In the genomic region with DNA sequence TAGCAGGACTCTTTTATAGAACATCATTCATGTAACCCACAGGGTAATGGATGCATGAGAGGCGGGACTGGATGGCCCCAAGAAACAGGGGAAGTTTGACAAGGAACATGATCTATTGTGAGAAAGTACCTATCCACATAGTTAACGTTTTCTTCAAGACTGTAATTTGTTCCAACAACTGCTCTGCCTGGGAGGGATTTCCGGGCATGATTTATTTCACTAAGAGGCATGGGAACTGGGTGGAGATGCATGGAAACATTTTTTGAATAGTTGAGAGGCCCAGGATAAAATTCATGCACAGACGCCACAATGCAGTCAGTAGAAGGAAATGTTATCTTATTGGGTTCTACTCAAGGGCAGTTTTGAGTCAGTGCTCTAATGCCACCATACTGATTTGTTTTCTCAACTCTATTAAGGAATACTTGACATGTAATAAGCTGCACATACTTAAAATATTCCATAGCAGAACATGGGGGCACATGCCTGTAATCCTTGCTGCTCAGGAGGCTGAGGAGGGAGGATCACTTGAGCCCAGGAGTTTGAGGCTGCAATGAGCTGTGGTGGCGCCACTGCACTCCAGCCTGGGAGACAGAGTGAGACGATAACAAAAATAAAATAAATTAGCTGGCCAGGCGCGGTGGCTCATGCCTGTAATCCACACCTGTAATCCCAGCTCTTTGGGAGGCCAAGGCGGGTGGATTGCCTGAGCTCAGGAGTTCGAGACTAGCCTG, we compare ENCODE assay signal across 19 cellular contexts. TPM values are rescaled to one million over a fixed set of nuclear protein-coding genes. Genes with fewer than 3 reads are reported as not detected.
DNase-seq lines count a peak whose midpoint lies in the region; ATAC-seq and TF ChIP-seq lines count a peak whose summit lies in the region.
"Had no signal": no experiment of that assay in that cellular context is flagged by ENCODE, and none has a peak within 500 bp of the region (broad histone marks: within the 10 kb centered on the region; RNA-seq: fewer than 3 reads in every experiment).

No MANE protein-coding gene starts in this region.

- POLR2A ChIA-PET in CD4-positive, alpha-beta T cell (lab: Charles Lee) = no interaction called here

- H3K27ac Mint-ChIP-seq in CD4-positive, alpha-beta T cell = no peak overlapping the region
- H3K27ac Mint-ChIP-seq: activated T-cell treated with anti-CD3 and anti-CD28 coated beads, Interleukin-2, amount 50 U/mL, for 24 hours; natural killer cell had no signal

- intact Hi-C loops in vagina (cut with DNase I) = no loop called here
- intact Hi-C loops in CD4-positive, alpha-beta T cell (cut with DNase I, micrococcal nuclease) = no loop called here

- DNase-seq in GM04504 (ENCODE audit: low read depth) (peak; percentile 83), RWPE2 (ENCODE audit: low spot score) (no peak), fibroblast of gingiva (ENCODE audit: low read depth) (peak; percentile 36), retinal pigment epithelial cell (ENCODE audit: low read depth) (peak; percentile 63), vagina (ENCODE audit: extremely low spot score in 2 of 2) (no peak), HT-29 (ENCODE audit: low spot score) (no peak), iPS-NIHi7 (ENCODE audit: extremely low spot score) (no peak)
- DNase-seq in CD4-positive, alpha-beta T cell = no peak
- DNase-seq: activated T-cell treated with anti-CD3 and anti-CD28 coated beads, Interleukin-2, amount 50 U/mL, for 24 hours; DMS53; kidney; natural killer cell; NCI-H146; spleen; thyroid gland had no signal

- peaks cover 17% of the 10 kb centered on the region for H3K4me1 ChIP-seq in RWPE2 (ENCODE audit: insufficient read depth, poor library complexity, severe bottlenecking)
- H3K4me1 ChIP-seq in vagina = peaks cover 5% of the 10 kb centered on the region
- H3K4me1 ChIP-seq: thyroid gland had no signal

- ATAC-seq in RWPE2 (ENCODE audit: low read depth) = peak; percentile 75
- ATAC-seq in CD4-positive, alpha-beta T cell (ENCODE audit: poor library complexity) = no peak
- ATAC-seq: activated CD4-positive, CD25-positive, alpha-beta regulatory T cell treated with anti-CD3 and anti-CD28 coated beads, Interleukin-2, amount 50 U/mL, for 24 hours; natural killer cell had no signal

- H3K27ac ChIP-seq in RWPE2 (ENCODE audit: poor library complexity, severe bottlenecking) (peak overlapping the region; percentile 61), vagina (no peak overlapping the region)
- no peak overlapping the region for H3K27ac ChIP-seq in CD4-positive, alpha-beta T cell (ENCODE audit: low read depth, low read length)
- H3K27ac ChIP-seq: SJSA1, thyroid gland had no signal

- H3K4me3 ChIP-seq in RWPE2 (ENCODE audit: severe bottlenecking) = no peak overlapping the region
- H3K4me3 ChIP-seq in retinal pigment epithelial cell (ENCODE audit: low read length) = no peak overlapping the region
- H3K4me3 ChIP-seq in vagina = no peak overlapping the region
- H3K4me3 ChIP-seq: SJSA1, spleen, thyroid gland had no signal

- TF ChIP-seq CTCF in RWPE2 (IDR thresholded peaks at IDR 0.05; ENCODE audit: poor library complexity, severe bottlenecking) (no peak), retinal pigment epithelial cell (conservative IDR thresholded peaks at IDR 0.05; ENCODE audit: low read depth, low read length) (no peak), vagina (IDR thresholded peaks at IDR 0.05) (no peak)
- no peak for TF ChIP-seq CTCF in CD4-positive, alpha-beta T cell (IDR thresholded peaks at IDR 0.05)

- peaks cover 14% of the 10 kb centered on the region for H3K27me3 Mint-ChIP-seq in CD4-positive, alpha-beta T cell

- no peaks in the 10 kb centered on the region for H3K9me3 Mint-ChIP-seq in CD4-positive, alpha-beta T cell
- H3K9me3 Mint-ChIP-seq: activated T-cell treated with anti-CD3 and anti-CD28 coated beads, Interleukin-2, amount 50 U/mL, for 24 hours; natural killer cell had no signal

- H3K36me3 ChIP-seq in RWPE2 (ENCODE audit: low read depth) (no peaks in the 10 kb centered on the region), vagina (no peaks in the 10 kb centered on the region)
- H3K36me3 ChIP-seq: SJSA1, spleen, thyroid gland had no signal

- no peak for TF ChIP-seq POLR2A in vagina (IDR thresholded peaks at IDR 0.05)

- H3K27me3 ChIP-seq in RWPE2 (ENCODE audit: insufficient read depth, poor library complexity, severe bottlenecking) (no peaks in the 10 kb centered on the region), vagina (no peaks in the 10 kb centered on the region)
- H3K27me3 ChIP-seq in CD4-positive, alpha-beta T cell (ENCODE audit: control insufficient read depth, insufficient read depth, low read length) = peaks cover 7% of the 10 kb centered on the region
- H3K27me3 ChIP-seq: thyroid gland had no signal

- CTCF ChIA-PET in CD4-positive, alpha-beta T cell (lab: Charles Lee) = no interaction called here

- no peak overlapping the region for H3K4me3 Mint-ChIP-seq in CD4-positive, alpha-beta T cell
- H3K4me3 Mint-ChIP-seq: activated T-cell treated with anti-CD3 and anti-CD28 coated beads, Interleukin-2, amount 50 U/mL, for 24 hours; brain; natural killer cell had no signal

- no peaks in the 10 kb centered on the region for H3K9me3 ChIP-seq in RWPE2 (ENCODE audit: severe bottlenecking)
- H3K9me3 ChIP-seq in vagina = no peaks in the 10 kb centered on the region
- no peaks in the 10 kb centered on the region for H3K9me3 ChIP-seq in CD4-positive, alpha-beta T cell (ENCODE audit: control insufficient read depth, low read length)
- H3K9me3 ChIP-seq: thyroid gland had no signal

- H3K36me3 Mint-ChIP-seq in CD4-positive, alpha-beta T cell (ENCODE audit: low read depth) = no peaks in the 10 kb centered on the region
- H3K36me3 Mint-ChIP-seq: brain, natural killer cell had no signal

- no peaks in the 10 kb centered on the region for H3K4me1 Mint-ChIP-seq in CD4-positive, alpha-beta T cell (ENCODE audit: low read depth)

RNA-seq across cellular contexts. Expression of gene ATG4D, which starts 9.9 kb away (rescaled TPM):
- 18.2 TPM for total RNA-seq in vagina
- 36.0 and 36.8 TPM in 2 replicates for total RNA-seq in HT-29 (2014; rRNA removed; shearing (Covaris generic))
- 10 to 100 TPM; 81.1 to 84.6 TPM for total RNA-seq in CD4-positive, alpha-beta T cell

RNA-seq across cellular contexts. Expression of gene S1PR5, which starts 16.6 kb away (rescaled TPM):
- total RNA-seq in vagina = 36.6 TPM
- not detected in 2 replicates for total RNA-seq in HT-29 (2014; rRNA removed; shearing (Covaris generic))
- total RNA-seq in CD4-positive, alpha-beta T cell = under 1 TPM; 0.55 to 0.92 TPM
- total RNA-seq: epithelial cell of proximal tubule had no signal

RNA-seq across cellular contexts. Expression of gene KEAP1, which starts 30.7 kb away (rescaled TPM):
- 53.5 TPM for total RNA-seq in vagina
- 99.5 and 114 TPM in 2 replicates for total RNA-seq in HT-29 (2014; rRNA removed; shearing (Covaris generic))
- 10 to 100 TPM; 10.5 to 11.6 TPM for total RNA-seq in CD4-positive, alpha-beta T cell

RNA-seq across cellular contexts. Expression of gene KRI1, which starts 32.0 kb away (rescaled TPM):
- total RNA-seq in vagina = 21.6 TPM
- total RNA-seq in HT-29 (2014; rRNA removed; shearing (Covaris generic)) = 38.3 and 68.1 TPM in 2 replicates
- total RNA-seq in CD4-positive, alpha-beta T cell = 10 to 100 TPM; 36.8 to 39.6 TPM

RNA-seq across cellular contexts. Expression of gene CDKN2D, which starts 35.0 kb away (rescaled TPM):
- 22.8 TPM for total RNA-seq in vagina
- total RNA-seq in HT-29 (2014; rRNA removed; shearing (Covaris generic)) = 21.1 and 23.0 TPM in 2 replicates
- total RNA-seq in CD4-positive, alpha-beta T cell = 10 to 100 TPM; 83.3 to 84.0 TPM

Comparison
In these comparisons a context has a peak if more than half of its experiments do, and no peak if none do; other contexts are left out.
1. DNase-seq: peak in GM04504 (single experiment), fibroblast of gingiva (single experiment) and retinal pigment epithelial cell (single experiment); none in RWPE2 (single experiment), vagina (0 of 2), HT-29 (single experiment), iPS-NIHi7 (single experiment) and CD4-positive, alpha-beta T cell (0 of 10).
2. RNA of gene S1PR5, which starts 16.6 kb away (total RNA-seq): 36.6 TPM in vagina (single experiment); 0.55 to 0.92 TPM in CD4-positive, alpha-beta T cell and not detected in HT-29; every median in the first group is over 10 times any median in the second.